27 cellular contexts compared by ENCODE assay signal in genomic region chrX:109987884-109988283, GRCh38.
"Had no signal": no experiment of that assay in that cellular context is flagged by ENCODE, and none has a peak within 500 bp of the region (broad histone marks: within the 10 kb centered on the region; RNA-seq: fewer than 3 reads in every experiment).

No MANE protein-coding gene starts in this region.

- H3K4me1 ChIP-seq: ascending aorta, breast epithelium, heart right ventricle, sigmoid colon, testis, vagina had no signal

- H3K4me3 ChIP-seq: ascending aorta, breast epithelium, heart right ventricle, lung, sigmoid colon, smooth muscle cell, testis, vagina had no signal

- H3K36me3 ChIP-seq: ascending aorta, breast epithelium, heart right ventricle, sigmoid colon, vagina had no signal

- H3K27me3 ChIP-seq: ascending aorta, sigmoid colon, testis, vagina had no signal

- DNase-seq: activated CD4-positive, alpha-beta memory T cell treated with anti-CD3 and anti-CD28 coated beads, Interleukin-2, amount 10 ng/mL, durations not matched to agents 7 days and 5 days; activated CD4-positive, alpha-beta T cell treated with anti-CD3 and anti-CD28 coated beads for 48 hours; activated effector memory CD4-positive, alpha-beta T cell treated with anti-CD3 and anti-CD28 coated beads, Interleukin-2, amount 50 U/mL, for 16 hours; activated naive CD4-positive, alpha-beta T cell treated with anti-CD3 and anti-CD28 coated beads, Interleukin-2, amount 50 U/mL, for 16 hours; activated naive CD8-positive, alpha-beta T cell treated with anti-CD3 and anti-CD28 coated beads, Interleukin-2, amount 50 U/mL, for 24 hours; activated T-cell treated with anti-CD3 and anti-CD28 coated beads, Interleukin-2, amount 50 U/mL, for 72 hours; cerebellar nuclear complex; cortex of kidney; endodermal cell; left colon; naive B cell; occipital lobe; sigmoid colon; stimulated activated CD4-positive, alpha-beta T cell treated with anti-CD3 and anti-CD28 coated beads, Interleukin-15, amount 100 ng/mL, for 24 hours; stimulated activated CD4-positive, alpha-beta T cell treated with anti-CD3 and anti-CD28 coated beads, Interleukin-2, amount 100 ng/mL, for 48 hours; stimulated activated CD8-positive, alpha-beta memory T cell treated with anti-CD3 and anti-CD28 coated beads, Interleukin-4, amount 100 ng/mL, for 48 hours; stimulated activated naive B cell treated with anti-CD40 and anti-IgM and Interleukin-4, amounts not matched to agents 10 μg/mL and 1 μg/mL and 100 μg/mL, for 72 hours; SW 1271; T-helper 17 cell; testis; trophoblast cell had no signal

- ATAC-seq: activated naive CD8-positive, alpha-beta T cell treated with anti-CD3 and anti-CD28 coated beads, Interleukin-2, amount 50 U/mL, for 24 hours; activated T-cell treated with anti-CD3 and anti-CD28 coated beads, Interleukin-2, amount 50 U/mL, for 72 hours; left colon; stimulated activated naive B cell treated with anti-CD40 and anti-IgM and Interleukin-4, amounts not matched to agents 10 μg/mL and 1 μg/mL and 100 μg/mL, for 72 hours; T-helper 17 cell had no signal

- H3K4me2 ChIP-seq: smooth muscle cell had no signal

- H3K9me3 ChIP-seq: ascending aorta, heart right ventricle, sigmoid colon, testis, vagina had no signal

- H3K27ac ChIP-seq: ascending aorta, breast epithelium, heart right ventricle, sigmoid colon, testis, vagina had no signal
